ENCODE assay signal across 15 cellular contexts in the genomic region with DNA sequence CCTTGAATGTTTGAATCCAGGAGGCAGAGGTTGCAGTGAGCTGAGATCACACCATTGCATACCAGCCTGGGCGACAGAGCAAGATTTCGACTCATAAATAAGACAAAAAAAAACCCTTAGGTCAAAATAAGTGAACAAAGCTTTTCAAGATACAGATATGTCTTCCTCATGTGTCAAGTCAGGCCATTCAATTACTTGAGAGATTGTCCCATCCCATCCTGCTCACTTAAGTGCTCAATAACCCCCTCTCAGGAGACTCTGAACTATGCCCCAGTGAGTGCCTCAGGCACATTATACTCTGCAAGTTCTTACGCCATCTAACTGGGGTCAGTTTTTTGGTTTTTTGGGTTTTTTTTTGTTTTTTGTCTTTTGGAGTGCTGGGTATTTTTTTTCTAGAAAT. TPM values are rescaled to one million over a fixed set of nuclear protein-coding genes. Genes with fewer than 3 reads are reported as not detected.
DNase-seq lines count a peak whose midpoint lies in the region; TF ChIP-seq lines count a peak whose summit lies in the region.
"Had no signal": no experiment of that assay in that cellular context is flagged by ENCODE, and none has a peak within 500 bp of the region (broad histone marks: within the 10 kb centered on the region; RNA-seq: fewer than 3 reads in every experiment).

No MANE protein-coding gene starts in this region.

- WGBS in endodermal cell (ENCODE audit: insufficient coverage in 1 of 2, insufficient read length in 1 of 2), 2 experiments: 88 to 100% methylated on average over 2 of the region's 3 CpGs

- DNase-seq in activated CD4-positive, alpha-beta memory T cell treated with anti-CD3 and anti-CD28 coated beads for 36 hours: no peak
- DNase-seq in activated CD4-positive, alpha-beta memory T cell treated with anti-CD3 and anti-CD28 coated beads, Interleukin-2, amount 10 ng/mL, durations not matched to agents 7 days and 5 days: no peak
- DNase-seq in M059J (ENCODE audit: low read depth) (peak; percentile 26), endodermal cell (no peak), neural crest cell (ENCODE audit: low read depth, low spot score) (no peak), SKM-1 treated with dmso at 0.1 percent for 144 hours (lab: John Stamatoyannopoulos, UW; ENCODE audit: unreplicated experiment) (no peak), T1000 (lab: John Stamatoyannopoulos, UW) (no peak), NCI-H1436 (lab: John Stamatoyannopoulos, UW) (no peak)
- DNase-seq: activated CD8-positive, alpha-beta memory T cell treated with anti-CD3 and anti-CD28 coated beads for 24 hours; activated gamma-delta T cell treated with Interleukin-2 at 50 U/mL for 16 hours; COR-L47; NCI-H2171 treated with DMSO at 0.1 percent for 48 hours; SHP77; stimulated activated CD4-positive, alpha-beta T cell treated with anti-CD3 and anti-CD28 coated beads, Interleukin-4, amount 100 ng/mL, for 24 hours had no signal

- H3K27me3 Mint-ChIP-seq in activated CD4-positive, alpha-beta memory T cell treated with anti-CD3 and anti-CD28 coated beads for 36 hours: no peaks in the 10 kb centered on the region
- H3K27me3 Mint-ChIP-seq in activated CD4-positive, alpha-beta memory T cell treated with anti-CD3 and anti-CD28 coated beads, Interleukin-2, amount 10 ng/mL, durations not matched to agents 7 days and 5 days: no peaks in the 10 kb centered on the region
- H3K27me3 Mint-ChIP-seq in endodermal cell (ENCODE audit: insufficient read depth): no peaks in the 10 kb centered on the region
- peaks cover 2% of the 10 kb centered on the region for H3K27me3 Mint-ChIP-seq in neural crest cell (ENCODE audit: low read depth)

- intact Hi-C loops in activated CD4-positive, alpha-beta memory T cell treated with anti-CD3 and anti-CD28 coated beads for 36 hours (cut with micrococcal nuclease): loop anchor here (10.0 kb wide), 1 partner anchor 522 kb away; a partner anchor contains a TSS

- POLR2A ChIA-PET in activated CD4-positive, alpha-beta memory T cell treated with anti-CD3 and anti-CD28 coated beads for 36 hours (lab: Charles Lee): no interaction called here
- POLR2A ChIA-PET in activated CD4-positive, alpha-beta memory T cell treated with anti-CD3 and anti-CD28 coated beads, Interleukin-2, amount 10 ng/mL, durations not matched to agents 7 days and 5 days (lab: Charles Lee): interaction anchor here (0.9 kb wide), 1 partner anchor 294 kb away, joined by 3 read pairs; a partner anchor contains a TSS

- peak overlapping the region; percentile 97 for H3K4me3 ChIP-seq in endodermal cell (ENCODE audit: low read length)
- H3K4me3 ChIP-seq: right atrium auricular region had no signal

- H3K27ac ChIP-seq in endodermal cell (ENCODE audit: low read depth, low read length): no peak overlapping the region

- TF ChIP-seq CTCF in endodermal cell (conservative IDR thresholded peaks at IDR 0.05) (peak; percentile 26), neural crest cell (conservative IDR thresholded peaks at IDR 0.05) (no peak)

- peaks cover 50% of the 10 kb centered on the region for H3K36me3 Mint-ChIP-seq in activated CD4-positive, alpha-beta memory T cell treated with anti-CD3 and anti-CD28 coated beads for 36 hours
- peaks cover 70% of the 10 kb centered on the region for H3K36me3 Mint-ChIP-seq in activated CD4-positive, alpha-beta memory T cell treated with anti-CD3 and anti-CD28 coated beads, Interleukin-2, amount 10 ng/mL, durations not matched to agents 7 days and 5 days (ENCODE audit: low read depth)
- H3K36me3 Mint-ChIP-seq in endodermal cell (ENCODE audit: low read depth): peaks cover 25% of the 10 kb centered on the region
- H3K36me3 Mint-ChIP-seq in neural crest cell (ENCODE audit: low read depth): peaks cover 53% of the 10 kb centered on the region

- no peak overlapping the region for H3K9ac ChIP-seq in endodermal cell (ENCODE audit: extremely low read depth, low read length, poor library complexity, severe bottlenecking)

- peak overlapping the region; percentile 5 for H3K27ac Mint-ChIP-seq in activated CD4-positive, alpha-beta memory T cell treated with anti-CD3 and anti-CD28 coated beads for 36 hours
- no peak overlapping the region for H3K27ac Mint-ChIP-seq in activated CD4-positive, alpha-beta memory T cell treated with anti-CD3 and anti-CD28 coated beads, Interleukin-2, amount 10 ng/mL, durations not matched to agents 7 days and 5 days
- peak overlapping the region; percentile 33 for H3K27ac Mint-ChIP-seq in endodermal cell
- no peak overlapping the region for H3K27ac Mint-ChIP-seq in neural crest cell (ENCODE audit: unreplicated experiment)

- H3K27me3 ChIP-seq in endodermal cell (ENCODE audit: control insufficient read depth, insufficient read depth, low read length, poor library complexity, severe bottlenecking): no peaks in the 10 kb centered on the region
- H3K27me3 ChIP-seq: right atrium auricular region had no signal

- peaks cover 11% of the 10 kb centered on the region for H3K9me3 Mint-ChIP-seq in activated CD4-positive, alpha-beta memory T cell treated with anti-CD3 and anti-CD28 coated beads for 36 hours
- peaks cover 35% of the 10 kb centered on the region for H3K9me3 Mint-ChIP-seq in activated CD4-positive, alpha-beta memory T cell treated with anti-CD3 and anti-CD28 coated beads, Interleukin-2, amount 10 ng/mL, durations not matched to agents 7 days and 5 days
- H3K9me3 Mint-ChIP-seq in endodermal cell (no peaks in the 10 kb centered on the region), neural crest cell (peaks cover 7% of the 10 kb centered on the region)

- CTCF ChIA-PET in activated CD4-positive, alpha-beta memory T cell treated with anti-CD3 and anti-CD28 coated beads for 36 hours (lab: Charles Lee): no interaction called here
- CTCF ChIA-PET in activated CD4-positive, alpha-beta memory T cell treated with anti-CD3 and anti-CD28 coated beads, Interleukin-2, amount 10 ng/mL, durations not matched to agents 7 days and 5 days (lab: Charles Lee): no interaction called here

- H3K9me3 ChIP-seq in endodermal cell (ENCODE audit: control insufficient read depth, low read length): peaks cover 20% of the 10 kb centered on the region
- H3K9me3 ChIP-seq: right atrium auricular region had no signal

- peaks cover 26% of the 10 kb centered on the region for H3K36me3 ChIP-seq in endodermal cell (ENCODE audit: control insufficient read depth, insufficient read depth, low read length)

- H3K4me1 Mint-ChIP-seq in activated CD4-positive, alpha-beta memory T cell treated with anti-CD3 and anti-CD28 coated beads for 36 hours (ENCODE audit: low read depth): peaks cover 44% of the 10 kb centered on the region
- H3K4me1 Mint-ChIP-seq in activated CD4-positive, alpha-beta memory T cell treated with anti-CD3 and anti-CD28 coated beads, Interleukin-2, amount 10 ng/mL, durations not matched to agents 7 days and 5 days: peaks cover 14% of the 10 kb centered on the region
- H3K4me1 Mint-ChIP-seq in endodermal cell (peaks cover 28% of the 10 kb centered on the region), neural crest cell (peaks cover 20% of the 10 kb centered on the region)

- H3K4me3 Mint-ChIP-seq in activated CD4-positive, alpha-beta memory T cell treated with anti-CD3 and anti-CD28 coated beads for 36 hours: no peak overlapping the region
- H3K4me3 Mint-ChIP-seq in activated CD4-positive, alpha-beta memory T cell treated with anti-CD3 and anti-CD28 coated beads, Interleukin-2, amount 10 ng/mL, durations not matched to agents 7 days and 5 days: no peak overlapping the region
- H3K4me3 Mint-ChIP-seq in endodermal cell: peak overlapping the region; percentile 99
- H3K4me3 Mint-ChIP-seq in neural crest cell: peak overlapping the region; percentile 68

- H3K4me1 ChIP-seq in endodermal cell (ENCODE audit: control insufficient read depth, insufficient read depth, low read length): peaks cover 2% of the 10 kb centered on the region

RNA-seq across cellular contexts. Expression of a gene that starts 2.6 kb away (rescaled TPM):
- 10 to 100 TPM; 34.7 to 39.0 TPM for total RNA-seq in activated CD4-positive, alpha-beta memory T cell treated with anti-CD3 and anti-CD28 coated beads for 36 hours
- 10 to 100 TPM; 43.5 to 46.2 TPM for total RNA-seq in activated CD4-positive, alpha-beta memory T cell treated with anti-CD3 and anti-CD28 coated beads, Interleukin-2, amount 10 ng/mL, durations not matched to agents 7 days and 5 days
- total RNA-seq in M059J (2014; rRNA removed; shearing (Covaris generic)): 28.6 and 29.3 TPM in 2 replicates
- total RNA-seq in endodermal cell (10 to 100 TPM; 66.9 to 75.4 TPM), neural crest cell (73.7 and 78.1 TPM in 2 replicates)
- polyA plus RNA-seq in endodermal cell (2013, experiment 1 of 2): 43.3 TPM
- 44.6 TPM for polyA plus RNA-seq in endodermal cell (2013, experiment 2 of 2)

Comparison
In these comparisons a context has a peak if more than half of its experiments do, and no peak if none do; other contexts are left out.
1. H3K27ac Mint-ChIP-seq: peak in activated CD4-positive, alpha-beta memory T cell treated with anti-CD3 and anti-CD28 coated beads for 36 hours (single experiment) and endodermal cell (single experiment); none in activated CD4-positive, alpha-beta memory T cell treated with anti-CD3 and anti-CD28 coated beads, Interleukin-2, amount 10 ng/mL, durations not matched to agents 7 days and 5 days (single experiment) and neural crest cell (single experiment).
2. H3K4me3 Mint-ChIP-seq: peak in endodermal cell (single experiment) and neural crest cell (single experiment); none in activated CD4-positive, alpha-beta memory T cell treated with anti-CD3 and anti-CD28 coated beads for 36 hours (single experiment) and activated CD4-positive, alpha-beta memory T cell treated with anti-CD3 and anti-CD28 coated beads, Interleukin-2, amount 10 ng/mL, durations not matched to agents 7 days and 5 days (single experiment).